3 cellular contexts compared by ENCODE assay signal in the genomic region with DNA sequence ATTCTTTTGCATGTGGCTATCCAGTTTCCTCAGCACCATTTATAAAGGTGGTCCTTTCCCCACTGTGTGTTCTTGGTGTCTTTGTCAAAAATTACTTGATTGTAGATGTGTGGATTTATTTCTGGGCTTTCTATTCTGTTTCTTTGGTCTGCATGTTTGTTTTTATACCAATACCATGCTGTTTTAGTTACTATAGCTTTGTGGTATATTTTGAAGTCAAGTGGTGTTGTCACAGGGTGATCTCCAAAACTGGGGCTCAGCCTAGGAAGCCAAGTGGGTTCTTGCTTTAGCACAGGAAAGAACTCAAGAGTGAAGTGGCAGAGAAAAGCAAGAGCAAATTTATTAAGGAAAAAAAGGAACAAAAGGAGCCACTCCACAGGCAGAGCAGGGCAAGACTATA.
TF ChIP-seq lines count a peak whose summit lies in the region.

No MANE protein-coding gene starts in this region.

TF ChIP-seq in WTC11, 78 proteins besides CTCF, POLR2A, EP300 and RAD21:
- TF ChIP-seq ZNF416 (CRISPR knock-in tag; IDR thresholded peaks at IDR 0.05) (no peak), GTF2I (CRISPR knock-in tag; conservative IDR thresholded peaks at IDR 0.05) (peak; percentile 27; the same call in 1 of the 2 replicates), CREB1 (CRISPR knock-in tag; IDR thresholded peaks at IDR 0.05) (no peak)

TF ChIP-seq in K562, 482 proteins besides CTCF, POLR2A, EP300 and RAD21:
- no peak for TF ChIP-seq PTBP1 (IDR thresholded peaks at IDR 0.05; ENCODE audit: low read depth, low read length)
- TF ChIP-seq RBM25 (IDR thresholded peaks at IDR 0.05; ENCODE audit: low read depth, low read length, severe bottlenecking) = peak; percentile 34

TF ChIP-seq in SK-N-SH, 30 proteins besides CTCF, POLR2A, EP300 and RAD21:
- TF ChIP-seq TEAD4 (IDR thresholded peaks at IDR 0.05; ENCODE audit: borderline replicate concordance, insufficient read depth) = no peak
- TF ChIP-seq NFIC (IDR thresholded peaks at IDR 0.05; ENCODE audit: borderline replicate concordance) = no peak
- TF ChIP-seq, protein P1, sequence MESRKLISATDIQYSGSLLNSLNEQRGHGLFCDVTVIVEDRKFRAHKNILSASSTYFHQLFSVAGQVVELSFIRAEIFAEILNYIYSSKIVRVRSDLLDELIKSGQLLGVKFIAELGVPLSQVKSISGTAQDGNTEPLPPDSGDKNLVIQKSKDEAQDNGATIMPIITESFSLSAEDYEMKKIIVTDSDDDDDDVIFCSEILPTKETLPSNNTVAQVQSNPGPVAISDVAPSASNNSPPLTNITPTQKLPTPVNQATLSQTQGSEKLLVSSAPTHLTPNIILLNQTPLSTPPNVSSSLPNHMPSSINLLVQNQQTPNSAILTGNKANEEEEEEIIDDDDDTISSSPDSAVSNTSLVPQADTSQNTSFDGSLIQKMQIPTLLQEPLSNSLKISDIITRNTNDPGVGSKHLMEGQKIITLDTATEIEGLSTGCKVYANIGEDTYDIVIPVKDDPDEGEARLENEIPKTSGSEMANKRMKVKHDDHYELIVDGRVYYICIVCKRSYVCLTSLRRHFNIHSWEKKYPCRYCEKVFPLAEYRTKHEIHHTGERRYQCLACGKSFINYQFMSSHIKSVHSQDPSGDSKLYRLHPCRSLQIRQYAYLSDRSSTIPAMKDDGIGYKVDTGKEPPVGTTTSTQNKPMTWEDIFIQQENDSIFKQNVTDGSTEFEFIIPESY (IDR thresholded peaks at IDR 0.05; ENCODE audit: borderline replicate concordance, low read depth) = no peak
- TF ChIP-seq, protein P2, sequence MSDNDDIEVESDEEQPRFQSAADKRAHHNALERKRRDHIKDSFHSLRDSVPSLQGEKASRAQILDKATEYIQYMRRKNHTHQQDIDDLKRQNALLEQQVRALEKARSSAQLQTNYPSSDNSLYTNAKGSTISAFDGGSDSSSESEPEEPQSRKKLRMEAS (IDR thresholded peaks at IDR 0.05; ENCODE audit: low read depth) = no peak
- no peak for TF ChIP-seq ELF1 (IDR thresholded peaks at IDR 0.05)
- TF ChIP-seq, protein P3, sequence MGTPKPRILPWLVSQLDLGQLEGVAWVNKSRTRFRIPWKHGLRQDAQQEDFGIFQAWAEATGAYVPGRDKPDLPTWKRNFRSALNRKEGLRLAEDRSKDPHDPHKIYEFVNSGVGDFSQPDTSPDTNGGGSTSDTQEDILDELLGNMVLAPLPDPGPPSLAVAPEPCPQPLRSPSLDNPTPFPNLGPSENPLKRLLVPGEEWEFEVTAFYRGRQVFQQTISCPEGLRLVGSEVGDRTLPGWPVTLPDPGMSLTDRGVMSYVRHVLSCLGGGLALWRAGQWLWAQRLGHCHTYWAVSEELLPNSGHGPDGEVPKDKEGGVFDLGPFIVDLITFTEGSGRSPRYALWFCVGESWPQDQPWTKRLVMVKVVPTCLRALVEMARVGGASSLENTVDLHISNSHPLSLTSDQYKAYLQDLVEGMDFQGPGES (IDR thresholded peaks at IDR 0.05; ENCODE audit: low read depth, low read length) = no peak
- no peak for TF ChIP-seq TCF12 (IDR thresholded peaks at IDR 0.05)
- TF ChIP-seq SIN3A (IDR thresholded peaks at IDR 0.05; ENCODE audit: borderline replicate concordance, low read depth, low read length) = no peak
- TF ChIP-seq GABPA (IDR thresholded peaks at IDR 0.05; ENCODE audit: low read depth) = no peak
- no peak for TF ChIP-seq POLR2AphosphoS5 (IDR thresholded peaks at IDR 0.05; ENCODE audit: low read depth, low read length)
- no peak for TF ChIP-seq RFX5 (IDR thresholded peaks at IDR 0.05; ENCODE audit: low read length)
- no peak for TF ChIP-seq GATA2 (CRISPR knock-in tag; IDR thresholded peaks at IDR 0.05)
- TF ChIP-seq CHD2 (IDR thresholded peaks at IDR 0.05; ENCODE audit: low read length, partially characterized antibody) = no peak
- no peak for TF ChIP-seq MEF2A (IDR thresholded peaks at IDR 0.05; ENCODE audit: borderline replicate concordance, low read depth)
- TF ChIP-seq, protein P4, sequence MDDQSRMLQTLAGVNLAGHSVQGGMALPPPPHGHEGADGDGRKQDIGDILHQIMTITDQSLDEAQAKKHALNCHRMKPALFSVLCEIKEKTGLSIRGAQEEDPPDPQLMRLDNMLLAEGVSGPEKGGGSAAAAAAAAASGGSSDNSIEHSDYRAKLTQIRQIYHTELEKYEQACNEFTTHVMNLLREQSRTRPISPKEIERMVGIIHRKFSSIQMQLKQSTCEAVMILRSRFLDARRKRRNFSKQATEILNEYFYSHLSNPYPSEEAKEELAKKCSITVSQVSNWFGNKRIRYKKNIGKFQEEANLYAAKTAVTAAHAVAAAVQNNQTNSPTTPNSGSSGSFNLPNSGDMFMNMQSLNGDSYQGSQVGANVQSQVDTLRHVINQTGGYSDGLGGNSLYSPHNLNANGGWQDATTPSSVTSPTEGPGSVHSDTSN (IDR thresholded peaks at IDR 0.05) = no peak
- TF ChIP-seq YY1 (IDR thresholded peaks at IDR 0.05; ENCODE audit: low read depth) = no peak
- TF ChIP-seq MXI1 (IDR thresholded peaks at IDR 0.05; ENCODE audit: low read depth, low read length) = no peak
TF ChIP-seq in SK-N-SH: peak in this region for 0.
